ENCODE assay signal across 8 cellular contexts in the genomic region with DNA sequence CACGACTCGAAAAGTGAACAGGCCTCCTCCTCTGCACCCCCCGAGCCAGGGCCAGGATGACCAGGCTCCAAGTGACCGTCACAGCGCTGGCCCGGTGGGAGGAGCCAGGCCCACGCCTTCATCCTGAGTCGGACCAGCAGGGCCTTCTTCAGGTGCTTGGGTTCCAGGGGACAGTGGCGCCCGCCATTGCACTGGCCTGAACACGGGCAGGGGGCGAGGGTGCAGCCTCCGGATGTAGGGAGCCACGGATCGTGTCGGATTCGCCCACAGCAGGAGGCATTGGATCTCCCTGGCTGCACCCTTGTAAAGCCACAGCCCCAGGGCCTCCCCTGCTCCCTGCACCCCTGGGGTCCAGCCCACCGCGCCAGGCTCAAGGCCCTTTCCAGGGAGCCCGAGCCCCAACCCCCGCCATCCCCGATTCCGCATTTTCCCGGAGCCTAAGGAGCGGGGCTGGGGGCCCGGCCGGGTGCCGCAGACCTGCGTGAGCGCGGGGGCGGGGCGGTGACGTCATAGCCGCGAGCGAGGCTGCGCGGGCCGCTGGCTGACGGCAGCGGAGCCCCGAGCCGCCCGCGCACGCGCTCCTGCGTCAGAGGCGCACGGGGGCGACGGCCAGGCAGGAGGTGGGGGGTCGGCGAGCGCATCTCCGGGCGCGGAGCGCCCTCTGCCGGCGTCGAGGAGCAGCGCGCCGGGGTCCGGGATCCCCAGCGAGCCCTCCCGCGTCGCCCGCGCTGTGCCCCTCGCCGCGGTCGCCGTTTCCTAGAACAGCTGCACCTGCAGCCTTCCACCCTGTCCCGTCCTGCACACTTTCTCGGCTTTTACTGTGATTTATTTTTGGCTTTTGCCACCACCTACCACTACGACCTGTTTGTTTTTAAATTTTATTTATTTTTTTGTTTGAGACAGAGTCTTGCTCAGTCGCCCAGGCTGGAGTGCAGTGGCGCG. TPM values are rescaled to one million over a fixed set of nuclear protein-coding genes. Genes with fewer than 3 reads are reported as not detected.
DNase-seq lines count a peak whose midpoint lies in the region; ATAC-seq and TF ChIP-seq lines count a peak whose summit lies in the region.

No MANE protein-coding gene starts in this region.

- TF ChIP-seq CTCF in 22Rv1 (IDR thresholded peaks at IDR 0.05) (peak; percentile 92), fibroblast of villous mesenchyme (IDR thresholded peaks at IDR 0.05; ENCODE audit: insufficient read depth, low read depth, low read length) (peak; percentile 64), neural crest cell (conservative IDR thresholded peaks at IDR 0.05) (peak; percentile 94)

- peak overlapping the region; percentile 99 for H3K27ac ChIP-seq in 22Rv1

- peak overlapping the region; percentile 49 for H3K4me3 ChIP-seq in fibroblast of villous mesenchyme (ENCODE audit: low read depth, low read length)

- H3K27ac Mint-ChIP-seq in neural crest cell (ENCODE audit: unreplicated experiment) = no peak overlapping the region
- H3K27ac Mint-ChIP-seq in stimulated activated naive CD8-positive, alpha-beta T cell treated with anti-CD3 and anti-CD28 coated beads, Interleukin-15, Interleukin-2, amounts not matched to agents 100 ng/mL and 50 ng/mL, for 24 hours = no peak overlapping the region

- peaks cover 20% of the 10 kb centered on the region for H3K4me1 Mint-ChIP-seq in neural crest cell
- peaks cover 40% of the 10 kb centered on the region for H3K4me1 Mint-ChIP-seq in stimulated activated naive CD8-positive, alpha-beta T cell treated with anti-CD3 and anti-CD28 coated beads, Interleukin-15, Interleukin-2, amounts not matched to agents 100 ng/mL and 50 ng/mL, for 24 hours (ENCODE audit: low read depth)

- peak overlapping the region; percentile 91 for H3K4me3 Mint-ChIP-seq in neural crest cell
- peak overlapping the region; percentile 37 for H3K4me3 Mint-ChIP-seq in stimulated activated naive CD8-positive, alpha-beta T cell treated with anti-CD3 and anti-CD28 coated beads, Interleukin-15, Interleukin-2, amounts not matched to agents 100 ng/mL and 50 ng/mL, for 24 hours

- no peaks in the 10 kb centered on the region for H3K36me3 Mint-ChIP-seq in neural crest cell (ENCODE audit: low read depth)
- H3K36me3 Mint-ChIP-seq in stimulated activated naive CD8-positive, alpha-beta T cell treated with anti-CD3 and anti-CD28 coated beads, Interleukin-15, Interleukin-2, amounts not matched to agents 100 ng/mL and 50 ng/mL, for 24 hours (ENCODE audit: low read depth) = no peaks in the 10 kb centered on the region

- ATAC-seq in GM18505 (IDR thresholded peaks at IDR 0.05; ENCODE audit: unreplicated experiment) = peak; percentile 32

- no peak for TF ChIP-seq POLR2A in GM18505 (IDR thresholded peaks at IDR 0.05; ENCODE audit: borderline replicate concordance, extremely low read depth, insufficient read depth, insufficient read length)

- DNase-seq in Kasumi-1 (lab: John Stamatoyannopoulos, UW) (peak; percentile 71 to 84), SHP77 (lab: John Stamatoyannopoulos, UW) (peak; percentile 85 to 90), fibroblast of villous mesenchyme (ENCODE audit: low read depth) (peak; percentile 94), neural crest cell (ENCODE audit: low read depth, low spot score) (peak; percentile 96)
- DNase-seq in activated effector memory CD4-positive, alpha-beta T cell treated with anti-CD3 and anti-CD28 coated beads, Interleukin-2, amount 50 U/mL, for 16 hours = peak; percentile 97

- no peaks in the 10 kb centered on the region for H3K9me3 Mint-ChIP-seq in neural crest cell
- no peaks in the 10 kb centered on the region for H3K9me3 Mint-ChIP-seq in stimulated activated naive CD8-positive, alpha-beta T cell treated with anti-CD3 and anti-CD28 coated beads, Interleukin-15, Interleukin-2, amounts not matched to agents 100 ng/mL and 50 ng/mL, for 24 hours

- peaks cover 2% of the 10 kb centered on the region for H3K27me3 Mint-ChIP-seq in neural crest cell (ENCODE audit: low read depth)
- H3K27me3 Mint-ChIP-seq in stimulated activated naive CD8-positive, alpha-beta T cell treated with anti-CD3 and anti-CD28 coated beads, Interleukin-15, Interleukin-2, amounts not matched to agents 100 ng/mL and 50 ng/mL, for 24 hours = peaks cover 8% of the 10 kb centered on the region

RNA-seq across cellular contexts. Expression of a gene that starts 1.5 kb away (rescaled TPM):
- total RNA-seq in fibroblast of villous mesenchyme (12.1 and 15.1 TPM in 2 replicates), neural crest cell (140 and 141 TPM in 2 replicates)

RNA-seq across cellular contexts. Expression of a gene that starts 2.3 kb away (rescaled TPM):
- total RNA-seq in fibroblast of villous mesenchyme (5.8 and 6.0 TPM in 2 replicates), neural crest cell (26.2 and 27.1 TPM in 2 replicates)

RNA-seq across cellular contexts. Expression of a gene that starts 8.3 kb away (rescaled TPM):
- 14.2 and 15.5 TPM in 2 replicates for total RNA-seq in fibroblast of villous mesenchyme
- 177 and 187 TPM in 2 replicates for total RNA-seq in neural crest cell

RNA-seq across cellular contexts. Expression of a gene that starts 29.1 kb away (rescaled TPM):
- total RNA-seq in fibroblast of villous mesenchyme (85.5 and 140 TPM in 2 replicates), neural crest cell (414 and 421 TPM in 2 replicates)

RNA-seq across cellular contexts. Expression of a gene that starts 34.5 kb away (rescaled TPM):
- total RNA-seq in fibroblast of villous mesenchyme = 90.8 and 94.1 TPM in 2 replicates
- total RNA-seq in neural crest cell = 55.8 and 60.2 TPM in 2 replicates

Comparison
In these comparisons a context has a peak if more than half of its experiments do, and no peak if none do; other contexts are left out.
1. Peak in every context shown above with its lines: DNase-seq, ATAC-seq, H3K4me3 ChIP-seq and H3K27ac ChIP-seq.
2. RNA of a gene that starts 8.3 kb away (total RNA-seq): 177 to 187 TPM in neural crest cell; 14.2 to 15.5 TPM in fibroblast of villous mesenchyme; every median in the first group is over 10 times any median in the second.